8 cellular contexts compared by ENCODE assay signal in genomic region chr10:110671788-110672579, GRCh38. TPM values are rescaled to one million over a fixed set of nuclear protein-coding genes. Genes with fewer than 3 reads are reported as not detected.
DNase-seq lines count a peak whose midpoint lies in the region; ATAC-seq and TF ChIP-seq lines count a peak whose summit lies in the region.

No MANE protein-coding gene starts in this region.

- peak; percentile 100 for TF ChIP-seq CTCF in GM12872 (IDR thresholded peaks at IDR 0.05; ENCODE audit: insufficient read depth, low read depth, low read length)

- DNase-seq in H7: peak; percentile 89
- peak; percentile 82 for DNase-seq in LoVo (ENCODE audit: low spot score)
- peak; percentile 36 for DNase-seq in activated CD4-positive, CD25-positive, alpha-beta regulatory T cell treated with anti-CD3 and anti-CD28 coated beads, Interleukin-2, amount 50 U/mL, for 16 hours (ENCODE audit: low read depth, low spot score)
- DNase-seq in central memory CD8-positive, alpha-beta T cell (ENCODE audit: low spot score in 2 of 2): peak; percentile 43 to 54
- peak; percentile 70 for DNase-seq in kidney glomerular epithelial cell (lab: John Stamatoyannopoulos, UW)
- peak; percentile 48 to 69 for DNase-seq in stimulated activated CD4-positive, alpha-beta T cell treated with anti-CD3 and anti-CD28 coated beads, Interleukin-15, amount 100 ng/mL, for 48 hours (ENCODE audit: low read depth in 2 of 2)
- DNase-seq in NCI-H2171 treated with DMSO at 0.1 percent for 48 hours (lab: John Stamatoyannopoulos, UW): no peak

- H3K36me3 ChIP-seq in H7 (replicated peaks; ENCODE audit: control insufficient read depth, insufficient read depth, low read length): no peaks in the 10 kb centered on the region

- peaks cover 45% of the 10 kb centered on the region for H3K27me3 ChIP-seq in H7 (ENCODE audit: control insufficient read depth, insufficient read depth, low read length)

- peaks cover 5% of the 10 kb centered on the region for H3K4me1 Mint-ChIP-seq in central memory CD8-positive, alpha-beta T cell

- H3K9me3 Mint-ChIP-seq in central memory CD8-positive, alpha-beta T cell: no peaks in the 10 kb centered on the region

- peak; percentile 90 for ATAC-seq in central memory CD8-positive, alpha-beta T cell (replicated peaks; ENCODE audit: extremely low read depth, poor library complexity, severe bottlenecking)

- H3K36me3 Mint-ChIP-seq in central memory CD8-positive, alpha-beta T cell (ENCODE audit: insufficient read depth): no peaks in the 10 kb centered on the region

- peak overlapping the region; percentile 89 for H3K4me3 Mint-ChIP-seq in central memory CD8-positive, alpha-beta T cell

- peaks cover 13% of the 10 kb centered on the region for H3K27me3 Mint-ChIP-seq in central memory CD8-positive, alpha-beta T cell

- H3K4me3 ChIP-seq in H7 (ENCODE audit: insufficient read depth, low read depth, low read length): peak overlapping the region; percentile 45

- peak overlapping the region; percentile 89 for H3K27ac Mint-ChIP-seq in central memory CD8-positive, alpha-beta T cell (ENCODE audit: low read depth)

RNA-seq across cellular contexts. Expression of gene RBM20, which starts 27.8 kb away (rescaled TPM):
- 0.15 and 0.52 TPM in 2 replicates for total RNA-seq in H7 (2014; rRNA removed; shearing (Covaris generic))
